Comparison of ENCODE assay signal across 8 cellular contexts in the genomic region with DNA sequence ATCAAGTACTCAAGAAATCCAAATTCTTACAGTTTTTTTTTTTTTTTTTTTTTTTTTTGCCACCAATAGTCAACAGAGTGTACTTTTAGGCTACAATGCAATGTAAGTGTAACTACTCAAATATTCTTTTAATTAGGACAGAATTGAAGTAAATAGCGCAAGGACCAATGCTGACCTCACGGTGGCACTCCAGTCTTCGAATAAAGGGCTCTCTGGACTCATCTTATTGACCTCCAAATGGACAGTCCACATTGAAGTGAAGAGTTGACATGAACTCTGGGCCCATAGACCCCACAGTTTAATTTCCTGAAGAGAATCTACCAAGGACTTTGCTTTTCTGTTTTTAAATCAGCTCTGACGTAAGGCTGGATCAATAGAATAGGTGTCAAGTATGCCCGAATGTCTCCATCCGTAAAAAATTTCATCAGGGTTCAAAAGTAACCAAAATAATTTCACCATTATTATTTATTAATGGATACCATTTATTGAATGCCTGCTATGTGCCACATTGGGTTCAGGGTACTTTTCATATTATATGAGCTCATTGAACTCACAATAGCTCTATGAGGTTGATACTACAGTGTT. TPM values are rescaled to one million over a fixed set of nuclear protein-coding genes. Genes with fewer than 3 reads are reported as not detected.
DNase-seq lines count a peak whose midpoint lies in the region; ATAC-seq and TF ChIP-seq lines count a peak whose summit lies in the region.

No MANE protein-coding gene starts in this region.

- H3K9me3 Mint-ChIP-seq in H9, result no peaks in the 10 kb centered on the region

- H3K4me1 ChIP-seq in H9 (ENCODE audit: insufficient read depth, low read length), result no peaks in the 10 kb centered on the region
- no peaks in the 10 kb centered on the region for H3K4me1 ChIP-seq in aorta (ENCODE audit: control insufficient read depth in 1 of 2, insufficient read depth in 2 of 2, low read length in 2 of 2)

- no peaks in the 10 kb centered on the region for H3K27me3 ChIP-seq in H9 (ENCODE audit: insufficient read depth, low read length)
- no peaks in the 10 kb centered on the region for H3K27me3 ChIP-seq in aorta (ENCODE audit: control insufficient read depth in 1 of 2, insufficient read depth in 2 of 2, low read length in 1 of 2)

- H3K4me2 ChIP-seq in H9 (ENCODE audit: insufficient read depth, insufficient read length, low read length), result no peak overlapping the region

- peak; percentile 91 for ATAC-seq in SK-N-SH treated with all-trans-retinoic acid at 6 μM for 48 hours
- ATAC-seq in left ventricle myocardium superior, result peak; percentile 43
- ATAC-seq in HG02970 (IDR thresholded peaks at IDR 0.05; ENCODE audit: low FRiP score, unreplicated experiment), result no peak
- no peak for ATAC-seq in aorta (ENCODE audit: low FRiP score)

- H4K20me1 ChIP-seq in H9 (ENCODE audit: control insufficient read depth, insufficient read depth, insufficient read length), result no peaks in the 10 kb centered on the region

- H4K91ac ChIP-seq in H9 (ENCODE audit: insufficient read length, low read depth, low read length), result no peak overlapping the region

- H3K4me1 Mint-ChIP-seq in H9, result no peaks in the 10 kb centered on the region

- no peaks in the 10 kb centered on the region for H3K79me1 ChIP-seq in H9 (ENCODE audit: insufficient read depth, low read depth, low read length, poor library complexity, severe bottlenecking)

- H3K27me3 Mint-ChIP-seq in H9 (ENCODE audit: low read depth), result peaks cover 33% of the 10 kb centered on the region

- no peak overlapping the region for H2BK120ac ChIP-seq in H9 (ENCODE audit: low read depth, low read length, poor library complexity, severe bottlenecking)

- H2BK20ac ChIP-seq in H9 (ENCODE audit: low read depth, low read length, poor library complexity, severe bottlenecking), result no peak overlapping the region

- H3K4me3 Mint-ChIP-seq in H9, result no peak overlapping the region

- H3K27ac ChIP-seq in H9 (ENCODE audit: insufficient read length, low read depth, low read length) (no peak overlapping the region), aorta (ENCODE audit: low read depth in 1 of 2, low read length in 2 of 2) (no peak overlapping the region)

- H2BK12ac ChIP-seq in H9 (ENCODE audit: insufficient read length, low read depth, low read length), result no peak overlapping the region

- no peak overlapping the region for H3K23ac ChIP-seq in H9 (ENCODE audit: insufficient read length, low read depth, low read length)

- H2AFZ ChIP-seq in H9 (ENCODE audit: low read length), result no peak overlapping the region

- H3K4me3 ChIP-seq in aorta (ENCODE audit: low read length in 2 of 2), result no peak overlapping the region

- no peak overlapping the region for H3K14ac ChIP-seq in H9 (ENCODE audit: insufficient read depth, low read length)

- H3K9ac ChIP-seq in H9 (ENCODE audit: extremely low read depth, insufficient read length, low read length), result no peak overlapping the region

- H3K23me2 ChIP-seq in H9 (ENCODE audit: insufficient read length, low read depth, low read length, poor library complexity, severe bottlenecking), result no peaks in the 10 kb centered on the region

- intact Hi-C loops in left ventricle myocardium superior (cut with micrococcal nuclease) (no loop called here), aorta (cut with DNase I) (no loop called here)

- H4K8ac ChIP-seq in H9 (replicated peaks; ENCODE audit: insufficient read length, low read depth, low read length), result no peak overlapping the region

- H3K36me3 Mint-ChIP-seq in H9 (ENCODE audit: insufficient read depth in 1 of 3, low read depth in 3 of 3), result no peaks in the 10 kb centered on the region

- H3K18ac ChIP-seq in H9 (ENCODE audit: insufficient read length, low read depth, low read length), result no peak overlapping the region

- no peaks in the 10 kb centered on the region for H3K9me3 ChIP-seq in H9 (ENCODE audit: control insufficient read depth, low read depth, low read length)
- H3K9me3 ChIP-seq in aorta (ENCODE audit: control insufficient read depth, low read length), result no peaks in the 10 kb centered on the region

- DNase-seq in AG20443 (ENCODE audit: low spot score), result peak; percentile 71
- DNase-seq in H9, result peak; percentile 44
- no peak for DNase-seq in left ventricle myocardium superior
- no peak for DNase-seq in aorta
- no peak for DNase-seq in GM19240 (ENCODE audit: insufficient read length, low spot score)
- no peak for DNase-seq in OCI-M2 (lab: John Stamatoyannopoulos, UW; ENCODE audit: unreplicated experiment)

- no peaks in the 10 kb centered on the region for H3K79me2 ChIP-seq in H9 (ENCODE audit: insufficient read depth, low read length)

- no peak overlapping the region for H3K56ac ChIP-seq in H9 (ENCODE audit: insufficient read length, low read depth, low read length)

- no peak overlapping the region for H3K27ac Mint-ChIP-seq in H9

- no peak overlapping the region for H2BK15ac ChIP-seq in H9 (ENCODE audit: low read depth, low read length)

- H3K36me3 ChIP-seq in aorta (ENCODE audit: control insufficient read depth in 1 of 2, insufficient read depth in 2 of 2, low read length in 1 of 2), result no peaks in the 10 kb centered on the region

- no peak overlapping the region for H2AK5ac ChIP-seq in H9 (ENCODE audit: insufficient read length, low read length)

- no CpG with 5 or more reads among the region's 6 CpGs for WGBS in H9 (ENCODE audit: extremely low coverage, insufficient read length, low lambda C conversion rate)
- 54 to 55% methylated on average over 6 of the region's 6 CpGs for WGBS in aorta, 2 donors

- H4K5ac ChIP-seq in H9 (ENCODE audit: insufficient read length, low read depth, low read length), result no peak overlapping the region

- TF ChIP-seq CTCF in H9 (conservative IDR thresholded peaks at IDR 0.05), result peak; percentile 73

- no peak overlapping the region for H3T11ph ChIP-seq in H9 (ENCODE audit: low read length)

- H2BK5ac ChIP-seq in H9 (ENCODE audit: insufficient read length, low read length), result no peak overlapping the region

- H3K4ac ChIP-seq in H9 (ENCODE audit: low read depth, low read length), result no peak overlapping the region

TF ChIP-seq in SK-N-SH treated with all-trans-retinoic acid at 6 μM for 48 hours, 23 proteins besides CTCF, POLR2A, EP300 and RAD21:
- TF ChIP-seq, protein P1, sequence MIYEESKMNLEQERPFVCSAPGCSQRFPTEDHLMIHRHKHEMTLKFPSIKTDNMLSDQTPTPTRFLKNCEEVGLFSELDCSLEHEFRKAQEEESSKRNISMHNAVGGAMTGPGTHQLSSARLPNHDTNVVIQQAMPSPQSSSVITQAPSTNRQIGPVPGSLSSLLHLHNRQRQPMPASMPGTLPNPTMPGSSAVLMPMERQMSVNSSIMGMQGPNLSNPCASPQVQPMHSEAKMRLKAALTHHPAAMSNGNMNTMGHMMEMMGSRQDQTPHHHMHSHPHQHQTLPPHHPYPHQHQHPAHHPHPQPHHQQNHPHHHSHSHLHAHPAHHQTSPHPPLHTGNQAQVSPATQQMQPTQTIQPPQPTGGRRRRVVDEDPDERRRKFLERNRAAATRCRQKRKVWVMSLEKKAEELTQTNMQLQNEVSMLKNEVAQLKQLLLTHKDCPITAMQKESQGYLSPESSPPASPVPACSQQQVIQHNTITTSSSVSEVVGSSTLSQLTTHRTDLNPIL (CRISPR knock-in tag; IDR thresholded peaks at IDR 0.05; ENCODE audit: low read depth), result no peak
TF ChIP-seq in SK-N-SH treated with all-trans-retinoic acid at 6 μM for 48 hours: peak in this region for 0.

RNA-seq across cellular contexts. Expression of a gene that starts 7.3 kb away (rescaled TPM):
- total RNA-seq in H9 (2021), result 58.9 and 65.4 TPM in 2 replicates
- 14.6 TPM for total RNA-seq in left ventricle myocardium superior
- 10 to 100 TPM; 19.7 to 25.2 TPM for total RNA-seq in aorta
- 1 to 10 TPM; 6.5 TPM for polyA plus RNA-seq in aorta

RNA-seq across cellular contexts. Expression of a gene that starts 41.3 kb away (rescaled TPM):
- total RNA-seq in H9 (2021) (27.5 and 30.5 TPM in 2 replicates), left ventricle myocardium superior (36.2 TPM), aorta (10 to 100 TPM; 29.8 to 43.5 TPM)
- 10 to 100 TPM in 1 of 2 donors, 1 to 10 TPM in 1; 5.0 to 10.4 TPM for polyA plus RNA-seq in aorta

Comparison
In these comparisons a context has a peak if more than half of its experiments do, and no peak if none do; other contexts are left out.
1. DNase-seq: peak in AG20443 (single experiment) and H9 (single experiment); none in left ventricle myocardium superior (single experiment), aorta (0 of 2), GM19240 (single experiment) and OCI-M2 (single experiment).
2. ATAC-seq: peak in SK-N-SH treated with all-trans-retinoic acid at 6 μM for 48 hours (single experiment) and left ventricle myocardium superior (single experiment); none in HG02970 (single experiment) and aorta (single experiment).